Comparison of ENCODE assay signal across 8 cellular contexts in the genomic region with DNA sequence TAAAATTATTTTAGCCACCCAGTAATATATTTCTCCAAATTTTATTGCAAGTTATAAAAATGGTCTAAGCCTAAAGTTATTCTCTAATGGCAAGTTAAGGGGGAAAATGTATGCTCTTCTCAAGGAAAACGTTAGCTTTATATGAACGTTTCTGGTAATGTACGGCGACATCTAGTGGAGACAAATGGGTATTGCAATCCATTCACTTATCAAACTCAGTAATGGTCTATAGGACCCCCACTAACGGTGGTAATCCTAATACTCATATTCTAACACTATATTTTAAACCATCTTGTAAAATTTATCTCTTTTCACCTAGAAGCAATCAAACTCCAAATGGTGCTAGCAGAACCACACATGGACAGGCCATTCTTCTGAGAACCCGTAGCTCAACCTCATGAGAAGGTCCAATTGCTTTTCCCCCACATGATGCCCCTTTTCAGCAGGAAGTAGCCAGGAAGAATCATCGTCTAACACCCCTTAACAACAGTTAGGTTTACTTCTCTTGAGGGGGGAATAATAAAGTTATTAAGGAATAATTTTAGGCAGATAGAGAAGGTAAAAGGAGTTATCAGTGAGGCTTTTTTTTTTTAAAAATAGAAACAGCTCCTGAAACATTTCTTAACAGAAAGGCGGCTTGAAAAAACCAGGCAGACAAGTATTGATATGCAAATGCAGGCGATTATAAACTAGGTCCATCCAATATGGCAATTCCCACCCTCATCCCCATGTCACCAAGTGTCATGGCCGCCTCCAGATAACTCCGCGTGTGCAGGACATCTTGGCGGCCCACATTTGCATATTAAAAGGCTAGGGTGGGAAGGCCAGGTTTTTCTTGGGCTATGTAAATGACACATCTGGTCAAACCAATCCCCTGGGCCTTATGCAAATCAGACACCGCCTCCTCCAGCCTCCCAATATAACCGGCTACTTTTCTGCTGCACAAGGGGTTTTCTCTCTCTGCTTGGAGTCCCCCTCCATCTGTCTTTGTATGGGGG. TPM values are rescaled to one million over a fixed set of nuclear protein-coding genes. Genes with fewer than 3 reads are reported as not detected.
DNase-seq lines count a peak whose midpoint lies in the region; ATAC-seq and TF ChIP-seq lines count a peak whose summit lies in the region.

No MANE protein-coding gene starts in this region.

- 45 to 46% methylated on average over 15 of the region's 15 CpGs for WGBS in heart right ventricle, 2 donors
- WGBS in IMR-90 (ENCODE audit: extremely low coverage in 2 of 2, insufficient read length in 1 of 2), 2 experiments, result no CpG with 5 or more reads among the region's 15 CpGs
- WGBS in hepatocyte (ENCODE audit: low lambda C conversion rate, missing lambda C conversion rate), result 47% methylated on average over 15 of the region's 15 CpGs
- WGBS in testis, 2 donors, result 37 to 45% methylated on average over 15 of the region's 15 CpGs

- no peaks in the 10 kb centered on the region for H3K9me1 ChIP-seq in IMR-90 (ENCODE audit: insufficient read depth, low read length)

- H4K5ac ChIP-seq in IMR-90 (ENCODE audit: low read depth, low read length), result no peak overlapping the region

- no peaks in the 10 kb centered on the region for H3K36me3 ChIP-seq in heart right ventricle
- H3K36me3 ChIP-seq in IMR-90 (ENCODE audit: control insufficient read depth, insufficient read depth, low read length), result no peaks in the 10 kb centered on the region
- H3K36me3 ChIP-seq in hepatocyte (replicated peaks; ENCODE audit: insufficient read depth, low read depth), result no peaks in the 10 kb centered on the region
- no peaks in the 10 kb centered on the region for H3K36me3 ChIP-seq in testis (ENCODE audit: low read depth, missing control alignments)

- dilution Hi-C loops in IMR-90 (cut with HindIII; ENCODE audit: low sequenced_read_pairs, unreplicated experiment), result no loop called here

- H3K27ac ChIP-seq in heart right ventricle (no peak overlapping the region), IMR-90 (ENCODE audit: insufficient read depth, low read length) (no peak overlapping the region), VCaP (no peak overlapping the region), hepatocyte (no peak overlapping the region), testis (no peak overlapping the region)

- H4K20me1 ChIP-seq in IMR-90 (ENCODE audit: insufficient read depth, low read length) (no peaks in the 10 kb centered on the region), hepatocyte (ENCODE audit: insufficient read depth, poor library complexity, severe bottlenecking) (no peaks in the 10 kb centered on the region)

- intact Hi-C loops in heart right ventricle (cut with DNase I) (loop anchor here in 2 of 10 donors (10.0 kb wide), 2 partner anchors 317 to 327 kb away; no protein-coding TSS in a partner anchor), cardiac septum (cut with DNase I) (no loop called here), IMR-90 (cut with micrococcal nuclease) (loop anchor here (2.0 kb wide), 1 partner anchor 125 kb away; no protein-coding TSS in a partner anchor), testis (cut with DNase I; ENCODE audit: low total_unique reads) (no loop called here)

- TF ChIP-seq CTCF in heart right ventricle (IDR thresholded peaks at IDR 0.05), result peak; percentile 50 to 91 (median 67)
- peak; percentile 65 for TF ChIP-seq CTCF in IMR-90 (conservative IDR thresholded peaks at IDR 0.05; ENCODE audit: low read depth, low read length)
- peak; percentile 66 for TF ChIP-seq CTCF in VCaP (conservative IDR thresholded peaks at IDR 0.05)
- peak; percentile 73 for TF ChIP-seq CTCF in hepatocyte (IDR thresholded peaks at IDR 0.05; ENCODE audit: poor library complexity)
- peak; percentile 58 to 75 (median 73) for TF ChIP-seq CTCF in testis (IDR thresholded peaks at IDR 0.05)

- H3K4me3 ChIP-seq in heart right ventricle (no peak overlapping the region), IMR-90 (ENCODE audit: insufficient read depth, low read depth, low read length) (no peak overlapping the region), hepatocyte (no peak overlapping the region), testis (no peak overlapping the region)

- CTCF ChIA-PET in IMR-90 (lab: Yijun Ruan, JAX), result interaction anchor here (0.6 to 1.6 kb wide), 8 partner anchors 9 to 830 kb away, joined by 3 to 12 read pairs (median 4); no protein-coding TSS in a partner anchor

- H2BK5ac ChIP-seq in IMR-90 (ENCODE audit: low read depth, low read length, poor library complexity, severe bottlenecking), result no peak overlapping the region

- H2AK9ac ChIP-seq in IMR-90 (replicated peaks; ENCODE audit: low read depth, low read length, poor library complexity), result no peak overlapping the region

- BruUV-seq in IMR-90 (replicated peaks; lab: Mats Ljungman, UMichigan), result no TSS peak

- peak; percentile 45 for TF ChIP-seq RAD21 in IMR-90 (IDR thresholded peaks at IDR 0.05; ENCODE audit: low read length)

- no peak overlapping the region for H3K23ac ChIP-seq in IMR-90 (ENCODE audit: low read depth, low read length)

- no peak overlapping the region for H2BK20ac ChIP-seq in IMR-90 (ENCODE audit: low read depth, low read length)

- H3K9me3 ChIP-seq in heart right ventricle (no peaks in the 10 kb centered on the region), IMR-90 (ENCODE audit: control insufficient read depth, insufficient read depth, low read length) (no peaks in the 10 kb centered on the region), hepatocyte (ENCODE audit: low read depth) (no peaks in the 10 kb centered on the region), testis (no peaks in the 10 kb centered on the region)

- H3K9me2 ChIP-seq in hepatocyte (replicated peaks; ENCODE audit: insufficient read depth), result no peaks in the 10 kb centered on the region

- DNase-seq in heart right ventricle, result peak in 1 of 2 donors; percentile 6
- DNase-seq in cardiac septum (ENCODE audit: low spot score), result no peak
- DNase-seq in IMR-90, result peak; percentile 42
- peak; percentile 55 for DNase-seq in hepatocyte (ENCODE audit: low spot score)
- peak; percentile 54 for DNase-seq in testis
- no peak for DNase-seq in activated CD8-positive, alpha-beta memory T cell treated with anti-CD3 and anti-CD28 coated beads, Interleukin-2, amount 50 U/mL, for 48 hours

- no peak overlapping the region for H3K56ac ChIP-seq in IMR-90 (ENCODE audit: extremely low read depth, insufficient read depth, low read length)

- no peak overlapping the region for H4K8ac ChIP-seq in IMR-90 (ENCODE audit: low read depth in 2 of 2, low read length in 2 of 2)

- POLR2A ChIA-PET in IMR-90 (lab: Charles Lee; ENCODE audit: unreplicated experiment), result no interaction called here

- H3K79me2 ChIP-seq in hepatocyte, result no peaks in the 10 kb centered on the region

- ATAC-seq in heart right ventricle (no peak), IMR-90 (ENCODE audit: low read depth) (peak; percentile 60; the same call in 1 of the 2 replicates), GM19328 (IDR thresholded peaks at IDR 0.05; ENCODE audit: unreplicated experiment) (no peak)

- H3K4ac ChIP-seq in IMR-90 (ENCODE audit: low read depth, low read length), result no peak overlapping the region

- no peak overlapping the region for H3K9ac ChIP-seq in IMR-90 (ENCODE audit: low read depth, low read length)

- H3K27me3 ChIP-seq in heart right ventricle (peaks cover 0 to 55% (median 0%) of the 10 kb centered on the region in 7 donors), IMR-90 (ENCODE audit: control insufficient read depth, insufficient read depth, low read length) (peaks cover 13% of the 10 kb centered on the region), hepatocyte (no peaks in the 10 kb centered on the region), testis (no peaks in the 10 kb centered on the region)

- no peak overlapping the region for H2BK15ac ChIP-seq in IMR-90 (ENCODE audit: low read depth, low read length)

- no peak overlapping the region for H3K4me2 ChIP-seq in IMR-90 (ENCODE audit: low read depth, low read length)
- H3K4me2 ChIP-seq in hepatocyte, result no peak overlapping the region

- no peaks in the 10 kb centered on the region for H3K4me1 ChIP-seq in heart right ventricle
- no peaks in the 10 kb centered on the region for H3K4me1 ChIP-seq in IMR-90 (ENCODE audit: control insufficient read depth, insufficient read depth, low read length)
- no peaks in the 10 kb centered on the region for H3K4me1 ChIP-seq in hepatocyte (ENCODE audit: insufficient read depth)
- no peaks in the 10 kb centered on the region for H3K4me1 ChIP-seq in testis

- no peak overlapping the region for H2AK5ac ChIP-seq in IMR-90 (ENCODE audit: low read depth, low read length)

- H2BK120ac ChIP-seq in IMR-90 (ENCODE audit: low read depth, low read length), result no peak overlapping the region

- TF ChIP-seq POLR2A in IMR-90 (IDR thresholded peaks at IDR 0.05; ENCODE audit: low read depth, low read length) (no peak), testis (IDR thresholded peaks at IDR 0.05) (no peak)

- H3K18ac ChIP-seq in IMR-90 (ENCODE audit: low read depth, low read length), result no peak overlapping the region

- H2AFZ ChIP-seq in IMR-90 (replicated peaks; ENCODE audit: low read length, poor library complexity) (no peak overlapping the region), hepatocyte (no peak overlapping the region)

- in situ Hi-C loops in IMR-90 (cut with MboI; ENCODE audit: low sequenced_read_pairs), result no loop called here

- no peaks in the 10 kb centered on the region for H3K79me1 ChIP-seq in IMR-90 (ENCODE audit: low read depth in 1 of 2, low read length in 2 of 2)

- H4K91ac ChIP-seq in IMR-90 (ENCODE audit: insufficient read depth, low read depth, low read length), result no peak overlapping the region

- no peak overlapping the region for H3K14ac ChIP-seq in IMR-90 (replicated peaks; ENCODE audit: low read depth, low read length)

TF ChIP-seq in IMR-90, 13 proteins besides CTCF, POLR2A, EP300 and RAD21 (continues in another document):
- no peak for TF ChIP-seq RFX5 (IDR thresholded peaks at IDR 0.05; ENCODE audit: low read depth, low read length)
- TF ChIP-seq, protein P1, sequence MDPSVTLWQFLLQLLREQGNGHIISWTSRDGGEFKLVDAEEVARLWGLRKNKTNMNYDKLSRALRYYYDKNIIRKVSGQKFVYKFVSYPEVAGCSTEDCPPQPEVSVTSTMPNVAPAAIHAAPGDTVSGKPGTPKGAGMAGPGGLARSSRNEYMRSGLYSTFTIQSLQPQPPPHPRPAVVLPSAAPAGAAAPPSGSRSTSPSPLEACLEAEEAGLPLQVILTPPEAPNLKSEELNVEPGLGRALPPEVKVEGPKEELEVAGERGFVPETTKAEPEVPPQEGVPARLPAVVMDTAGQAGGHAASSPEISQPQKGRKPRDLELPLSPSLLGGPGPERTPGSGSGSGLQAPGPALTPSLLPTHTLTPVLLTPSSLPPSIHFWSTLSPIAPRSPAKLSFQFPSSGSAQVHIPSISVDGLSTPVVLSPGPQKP (IDR thresholded peaks at IDR 0.05; ENCODE audit: borderline replicate concordance, low read depth, low read length), result no peak

RNA-seq across cellular contexts. Expression of gene NUDT11, which starts 35.0 kb away (rescaled TPM):
- total RNA-seq in heart right ventricle, result under 1 TPM in 7 of 10 donors, not detected in 3; 0.10 to 0.19 (median 0.15) TPM
- polyA plus RNA-seq in heart right ventricle, result under 1 TPM in 1 of 2 donors, not detected in 1; 0.25 TPM
- not detected for total RNA-seq in cardiac septum
- 13.8 and 19.2 TPM in 2 replicates for total RNA-seq in IMR-90 (2012; rRNA removed)
- polyA plus RNA-seq in IMR-90 (2012; rRNA removed), result 10.6 and 12.6 TPM in 2 replicates
- 5.6 and 10.5 TPM in 2 replicates for polyA plus RNA-seq in IMR-90 (2012; cell fraction: cytosol; rRNA removed)
- polyA plus RNA-seq in IMR-90 (2012; cell fraction: nucleus; rRNA removed; ENCODE audit: low replicate concordance), result 2.4 and 11.2 TPM in 2 replicates
- 8.3 and 10.7 TPM in 2 replicates for total RNA-seq in hepatocyte
- 4.6 and 5.6 TPM in 2 replicates for polyA plus RNA-seq in hepatocyte
- total RNA-seq in testis, result 100 to 1,000 TPM; 109 to 161 TPM
- 78.7 TPM for polyA plus RNA-seq in testis (ENCODE audit: insufficient read depth, low read depth, low replicate concordance)

Comparison
In these comparisons a context has a peak if more than half of its experiments do, and no peak if none do; other contexts are left out.
1. DNase-seq: peak in IMR-90 (single experiment), hepatocyte (single experiment) and testis (single experiment); none in cardiac septum (single experiment) and activated CD8-positive, alpha-beta memory T cell treated with anti-CD3 and anti-CD28 coated beads, Interleukin-2, amount 50 U/mL, for 48 hours (single experiment).
2. Peak in every context shown above with its lines, with median percentiles within 50 percentile points of each other: CTCF ChIP-seq.